Comparison of ENCODE assay signal across 8 cellular contexts in genomic region chr17:28897769-28898259, GRCh38. TPM values are rescaled to one million over a fixed set of nuclear protein-coding genes. Genes with fewer than 3 reads are reported as not detected.
DNase-seq lines count a peak whose midpoint lies in the region; ATAC-seq and TF ChIP-seq lines count a peak whose summit lies in the region.

No MANE protein-coding gene starts in this region.

- H2AFZ ChIP-seq in neural progenitor cell (replicated peaks): peak overlapping the region; percentile 75

- no peak overlapping the region for H3K9ac ChIP-seq in neural progenitor cell

- H3K27me3 Mint-ChIP-seq in neural progenitor cell (ENCODE audit: insufficient read depth, low read depth): no peaks in the 10 kb centered on the region

- H3K36me3 ChIP-seq in neural progenitor cell: no peaks in the 10 kb centered on the region

- peaks cover 55% of the 10 kb centered on the region for H3K79me2 ChIP-seq in neural progenitor cell (ENCODE audit: low read depth)

- no peaks in the 10 kb centered on the region for H3K27me3 ChIP-seq in neural progenitor cell

- H3K27ac ChIP-seq in epithelial cell of prostate (peak overlapping the region; percentile 97), neural progenitor cell (no peak overlapping the region)

- peaks cover 43% of the 10 kb centered on the region for H4K20me1 ChIP-seq in neural progenitor cell (ENCODE audit: low read depth)

- ATAC-seq in GM18511 (IDR thresholded peaks at IDR 0.05; ENCODE audit: unreplicated experiment): no peak
- ATAC-seq in GM21825 (IDR thresholded peaks at IDR 0.05; ENCODE audit: unreplicated experiment): no peak

- TF ChIP-seq CTCF in neural progenitor cell (IDR thresholded peaks at IDR 0.05): no peak

- peaks cover 13% of the 10 kb centered on the region for H3K4me1 ChIP-seq in neural progenitor cell

- peaks cover 52% of the 10 kb centered on the region for H3F3A ChIP-seq in neural progenitor cell (ENCODE audit: low read depth)

- no peaks in the 10 kb centered on the region for H3K9me3 ChIP-seq in neural progenitor cell (ENCODE audit: low read depth)

- H3K4me1 Mint-ChIP-seq in neural progenitor cell: peaks cover 49% of the 10 kb centered on the region

- in situ Hi-C loops in GM18951 (cut with MboI; ENCODE audit: low sequenced_read_pairs, unreplicated experiment): no loop called here

- H3K4me3 Mint-ChIP-seq in neural progenitor cell: peak overlapping the region; percentile 96

- H3K36me3 Mint-ChIP-seq in neural progenitor cell: peaks cover 19% of the 10 kb centered on the region

- peak overlapping the region; percentile 96 for H3K4me3 ChIP-seq in neural progenitor cell

- peak; percentile 17 for TF ChIP-seq POLR2A in GM18951 (IDR thresholded peaks at IDR 0.05; ENCODE audit: extremely low read depth, insufficient read depth, insufficient read length)

- DNase-seq in SK-N-DZ (ENCODE audit: low spot score) (peak; percentile 69), epithelial cell of prostate (ENCODE audit: low read depth, low spot score) (no peak), neural progenitor cell (ENCODE audit: low spot score) (no peak), NCI-H524 treated with DMSO at 0.1 percent for 48 hours (lab: John Stamatoyannopoulos, UW) (no peak), HK-2 (ENCODE audit: unreplicated experiment) (no peak)

- H3K4me2 ChIP-seq in neural progenitor cell: peak overlapping the region; percentile 96

- peaks cover 3% of the 10 kb centered on the region for H3K9me3 Mint-ChIP-seq in neural progenitor cell

- peak overlapping the region; percentile 94 for H3K27ac Mint-ChIP-seq in neural progenitor cell

RNA-seq across cellular contexts. Expression of gene FLOT2, which starts 0.3 kb away (rescaled TPM):
- polyA plus RNA-seq in SK-N-DZ (2014; cell fraction: cytosol; rRNA removed): 67.0 and 68.9 TPM in 2 replicates
- 61.8 and 62.1 TPM in 2 replicates for polyA plus RNA-seq in SK-N-DZ (2014; cell fraction: nucleus; rRNA removed)
- total RNA-seq in neural progenitor cell (ENCODE audit: low replicate concordance): 84.0 and 131 TPM in 2 replicates

RNA-seq across cellular contexts. Expression of gene DHRS13, which starts 5.1 kb away (rescaled TPM):
- 81.8 and 86.0 TPM in 2 replicates for polyA plus RNA-seq in SK-N-DZ (2014; cell fraction: cytosol; rRNA removed)
- 57.3 and 58.1 TPM in 2 replicates for polyA plus RNA-seq in SK-N-DZ (2014; cell fraction: nucleus; rRNA removed)
- 25.6 and 36.0 TPM in 2 replicates for total RNA-seq in neural progenitor cell (ENCODE audit: low replicate concordance)

RNA-seq across cellular contexts. Expression of gene ERAL1, which starts 43.0 kb away (rescaled TPM):
- polyA plus RNA-seq in SK-N-DZ (2014; cell fraction: cytosol; rRNA removed): 65.6 and 92.8 TPM in 2 replicates
- polyA plus RNA-seq in SK-N-DZ (2014; cell fraction: nucleus; rRNA removed): 75.0 and 114 TPM in 2 replicates
- 25.8 and 44.8 TPM in 2 replicates for total RNA-seq in neural progenitor cell (ENCODE audit: low replicate concordance)

RNA-seq across cellular contexts. Expression of gene PHF12, which starts 53.5 kb away (rescaled TPM):
- polyA plus RNA-seq in SK-N-DZ (2014; cell fraction: cytosol; rRNA removed): 21.4 and 23.6 TPM in 2 replicates
- 42.2 and 65.7 TPM in 2 replicates for polyA plus RNA-seq in SK-N-DZ (2014; cell fraction: nucleus; rRNA removed)
- 49.1 and 54.3 TPM in 2 replicates for total RNA-seq in neural progenitor cell (ENCODE audit: low replicate concordance)

RNA-seq across cellular contexts. Expression of gene FAM222B, which starts 55.2 kb away (rescaled TPM):
- 8.2 and 8.3 TPM in 2 replicates for polyA plus RNA-seq in SK-N-DZ (2014; cell fraction: cytosol; rRNA removed)
- 2.4 and 4.1 TPM in 2 replicates for polyA plus RNA-seq in SK-N-DZ (2014; cell fraction: nucleus; rRNA removed)
- 7.1 and 17.7 TPM in 2 replicates for total RNA-seq in neural progenitor cell (ENCODE audit: low replicate concordance)
